ENCODE assay signal across 29 cellular contexts in the genomic region with DNA sequence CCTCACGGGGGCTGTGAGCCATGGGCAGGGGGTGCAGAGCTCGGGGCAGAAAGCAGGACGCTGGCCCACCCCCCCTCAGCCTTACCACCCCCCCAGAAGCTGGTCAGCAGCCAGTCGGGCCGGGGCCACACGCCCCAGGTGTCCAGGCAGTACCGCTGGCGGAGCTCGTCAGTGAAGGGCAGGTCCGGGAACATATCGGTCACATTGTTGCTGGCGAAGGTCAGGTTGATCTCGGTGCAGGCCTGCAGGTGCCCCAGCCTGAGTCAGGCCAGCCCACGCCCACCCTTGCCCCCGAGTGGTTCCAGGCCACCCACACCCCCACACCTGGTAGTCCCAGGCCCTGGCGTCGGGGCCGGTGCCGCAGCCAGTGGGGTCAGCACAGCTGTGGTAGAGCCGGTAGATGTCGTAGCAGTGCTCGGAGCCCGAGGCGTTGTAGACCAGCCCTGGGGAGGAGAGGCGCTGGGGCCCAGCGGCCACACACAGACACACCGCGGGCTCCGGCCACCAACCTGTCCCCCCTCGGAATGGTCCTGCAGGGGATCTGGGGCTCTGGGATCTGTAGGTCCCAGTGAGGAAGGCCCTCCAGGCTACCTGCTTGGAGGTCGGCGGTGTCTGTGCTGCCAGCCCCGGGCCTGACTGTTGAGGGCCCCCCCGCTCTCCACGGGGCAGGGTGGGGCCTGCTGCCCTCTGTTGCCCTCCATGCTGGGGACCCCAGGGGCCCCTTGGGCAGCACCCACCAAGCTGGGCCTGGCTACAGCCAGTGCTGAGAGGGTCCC. TPM values are rescaled to one million over a fixed set of nuclear protein-coding genes. Genes with fewer than 3 reads are reported as not detected.
"Had no signal": no experiment of that assay in that cellular context is flagged by ENCODE, and none has a peak within 500 bp of the region (broad histone marks: within the 10 kb centered on the region; RNA-seq: fewer than 3 reads in every experiment).

No MANE protein-coding gene starts in this region.

- H3K4me2 ChIP-seq: KMS-11 had no signal

- H3K27me3 ChIP-seq: ascending aorta, body of pancreas had no signal

- H3K9ac ChIP-seq: KMS-11 had no signal

- FAIRE-seq: bronchial epithelial cell had no signal

- DNase-seq: activated CD4-positive, alpha-beta T cell treated with anti-CD3 and anti-CD28 coated beads for 48 hours; activated CD4-positive, alpha-beta T cell treated with anti-CD3 and anti-CD28 coated beads, Interleukin-2, amount 50 U/mL, for 4 hours; activated CD4-positive, CD25-positive, alpha-beta regulatory T cell treated with anti-CD3 and anti-CD28 coated beads, Interleukin-2, amount 50 U/mL, for 72 hours; activated CD8-positive, alpha-beta memory T cell treated with anti-CD3 and anti-CD28 coated beads, Interleukin-2, amount 50 U/mL, for 48 hours; activated CD8-positive, alpha-beta T cell treated with anti-CD3 and anti-CD28 coated beads, Interleukin-2, amount 10 ng/mL, durations not matched to agents 7 days and 5 days; activated effector memory CD4-positive, alpha-beta T cell treated with Interleukin-2 at 50 U/mL for 16 hours; activated naive CD4-positive, alpha-beta T cell treated with Interleukin-2 at 50 U/mL for 16 hours; activated naive CD8-positive, alpha-beta T cell treated with anti-CD3 and anti-CD28 coated beads, Interleukin-2, amount 50 U/mL, for 24 hours; activated T-cell treated with anti-CD3 and anti-CD28 coated beads, Interleukin-2, amount 50 U/mL, for 1 hour; amniotic stem cell; body of pancreas; central memory CD4-positive, alpha-beta T cell; NCI-H1092; NCI-H1417 treated with DMSO at 0.1 percent for 48 hours; NCI-H1694; NCI-H2029; NCI-H2107; NCI-H2171 treated with DMSO at 0.1 percent for 48 hours; NCI-H226; NCI-H510A; NCI-H69; NK-92 treated with Interleukin-12 subunit alpha and Interleukin-12 subunit beta, amount 100 ng/mL, for 24 hours; SHP77 treated with DMSO at 0.1 percent for 48 hours had no signal

- H3K9me3 ChIP-seq: ascending aorta, body of pancreas, Peyer's patch had no signal

- ATAC-seq: activated CD8-positive, alpha-beta T cell treated with anti-CD3 and anti-CD28 coated beads, Interleukin-2, amount 10 ng/mL, durations not matched to agents 7 days and 5 days; activated naive CD4-positive, alpha-beta T cell treated with anti-CD3 and anti-CD28 coated beads, Interleukin-2, amount 50 U/mL, for 72 hours; activated naive CD8-positive, alpha-beta T cell treated with anti-CD3 and anti-CD28 coated beads, Interleukin-2, amount 50 U/mL, for 24 hours; body of pancreas; WTC11 had no signal

- H3K27ac ChIP-seq: ascending aorta, body of pancreas, KMS-11, Peyer's patch had no signal

- H3K4me3 ChIP-seq: ascending aorta, body of pancreas, Peyer's patch had no signal

RNA-seq across cellular contexts. Expression of a gene that starts 27.0 kb away (rescaled TPM):
- total RNA-seq: activated CD8-positive, alpha-beta T cell treated with anti-CD3 and anti-CD28 coated beads, Interleukin-2, amount 10 ng/mL, durations not matched to agents 7 days and 5 days; ascending aorta; body of pancreas; Peyer's patch had no signal
